ENCODE assay signal across 8 cellular contexts in genomic region chr12:104369708-104370107, GRCh38.
"Had no signal": no experiment of that assay in that cellular context is flagged by ENCODE, and none has a peak within 500 bp of the region (broad histone marks: within the 10 kb centered on the region; RNA-seq: fewer than 3 reads in every experiment).

No MANE protein-coding gene starts in this region.

- H3K27ac Mint-ChIP-seq: H9 had no signal

- H3K9ac ChIP-seq: GM23248 had no signal

- H3K4me3 ChIP-seq: GM23248 had no signal

- DNase-seq: GM23248, GOT3, H9, HCEC 1CT, IMR-90, KBM-7 had no signal

- H2AFZ ChIP-seq: GM23248 had no signal

- FAIRE-seq: H54, HTR-8/SVneo had no signal

- H3K4me3 Mint-ChIP-seq: H9 had no signal

- H3K27ac ChIP-seq: GM23248 had no signal
